1 cellular context compared by ENCODE assay signal in the genomic region with DNA sequence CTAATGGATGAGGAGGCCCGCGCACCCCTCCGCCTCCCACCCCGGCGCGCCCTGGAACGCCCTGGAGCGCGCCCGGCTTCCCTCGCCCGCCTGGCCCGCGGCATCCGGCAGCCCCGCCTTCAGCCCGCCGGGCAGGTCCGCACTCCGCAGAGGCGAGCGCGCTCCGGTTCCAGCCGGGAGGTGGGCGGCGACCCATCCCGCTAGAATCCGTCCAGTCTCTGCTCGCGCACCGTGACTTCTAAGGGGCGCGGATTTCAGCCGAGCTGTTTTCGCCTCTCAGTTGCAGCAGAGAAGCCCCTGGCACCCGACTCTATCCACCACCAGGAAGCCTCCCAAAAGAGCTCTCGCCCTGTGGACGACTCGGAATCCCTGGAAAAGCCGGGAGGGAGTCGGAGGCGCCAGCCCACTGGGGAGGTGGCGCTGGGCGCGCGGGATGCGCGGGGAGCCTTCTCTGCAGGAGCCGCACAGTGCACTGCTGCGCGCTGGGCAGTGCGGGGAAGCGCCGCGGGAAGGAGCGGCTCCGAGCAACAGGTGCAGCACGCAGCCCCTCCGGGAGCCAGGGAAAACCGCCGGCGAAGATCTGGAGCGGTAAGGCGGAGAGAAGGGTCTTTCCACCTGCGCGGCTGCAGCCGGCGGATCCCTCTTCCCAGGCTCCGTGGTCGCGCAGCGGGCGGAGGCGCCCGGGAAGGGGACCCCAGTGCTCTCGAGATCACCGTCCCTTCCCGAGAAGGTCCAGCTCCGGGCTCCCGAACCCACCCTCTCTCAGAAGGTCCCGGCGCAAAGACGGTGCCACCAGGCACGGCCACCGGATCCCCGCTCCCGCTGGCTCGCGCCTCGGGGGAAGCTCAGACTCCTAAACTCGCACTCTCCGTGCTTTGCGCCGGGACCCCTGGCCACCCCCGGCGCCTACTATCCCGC.
TF ChIP-seq lines count a peak whose summit lies in the region.

A gene with protein sequence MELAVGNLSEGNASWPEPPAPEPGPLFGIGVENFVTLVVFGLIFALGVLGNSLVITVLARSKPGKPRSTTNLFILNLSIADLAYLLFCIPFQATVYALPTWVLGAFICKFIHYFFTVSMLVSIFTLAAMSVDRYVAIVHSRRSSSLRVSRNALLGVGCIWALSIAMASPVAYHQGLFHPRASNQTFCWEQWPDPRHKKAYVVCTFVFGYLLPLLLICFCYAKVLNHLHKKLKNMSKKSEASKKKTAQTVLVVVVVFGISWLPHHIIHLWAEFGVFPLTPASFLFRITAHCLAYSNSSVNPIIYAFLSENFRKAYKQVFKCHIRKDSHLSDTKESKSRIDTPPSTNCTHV (plus strand): TSS at position 266 of the 918 bp plus-strand sequence. CDS start 701 bp downstream, outside the sequence.

TF ChIP-seq in HEK293, 187 proteins besides CTCF, POLR2A, EP300 and RAD21 (continued from another document):
- 0 out of 2 replicates have a peak, but pooled peaks have one; percentile 29 for TF ChIP-seq ZNF777 (tag by site-specific recombination; IDR thresholded peaks at IDR 0.05; ENCODE audit: borderline replicate concordance)
- TF ChIP-seq ZIC2 (tag by site-specific recombination; IDR thresholded peaks at IDR 0.05) = peak; percentile 91
- TF ChIP-seq SCRT1 (tag by site-specific recombination; IDR thresholded peaks at IDR 0.05; ENCODE audit: borderline replicate concordance) = 0 out of 2 replicates have a peak, but pooled peaks have one; percentile 47
- peak; percentile 45; the same call in 1 of the 2 replicates for TF ChIP-seq GLIS2 (tag by site-specific recombination; IDR thresholded peaks at IDR 0.05)
- no peak for TF ChIP-seq HOXA7 (CRISPR knock-in tag; IDR thresholded peaks at IDR 0.05; ENCODE audit: borderline replicate concordance)
- no peak for TF ChIP-seq ZNF140 (tag by site-specific recombination; IDR thresholded peaks at IDR 0.05)
- TF ChIP-seq, protein P1, sequence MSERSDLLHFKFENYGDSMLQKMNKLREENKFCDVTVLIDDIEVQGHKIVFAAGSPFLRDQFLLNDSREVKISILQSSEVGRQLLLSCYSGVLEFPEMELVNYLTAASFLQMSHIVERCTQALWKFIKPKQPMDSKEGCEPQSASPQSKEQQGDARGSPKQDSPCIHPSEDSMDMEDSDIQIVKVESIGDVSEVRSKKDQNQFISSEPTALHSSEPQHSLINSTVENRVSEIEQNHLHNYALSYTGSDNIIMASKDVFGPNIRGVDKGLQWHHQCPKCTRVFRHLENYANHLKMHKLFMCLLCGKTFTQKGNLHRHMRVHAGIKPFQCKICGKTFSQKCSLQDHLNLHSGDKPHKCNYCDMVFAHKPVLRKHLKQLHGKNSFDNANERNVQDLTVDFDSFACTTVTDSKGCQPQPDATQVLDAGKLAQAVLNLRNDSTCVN (tag by site-specific recombination; optimal IDR thresholded peaks at IDR 0.05) = peak; percentile 84
- peak; percentile 66 for TF ChIP-seq ZNF600 (tag by site-specific recombination; IDR thresholded peaks at IDR 0.05)
- TF ChIP-seq ZNF830 (tag by site-specific recombination; IDR thresholded peaks at IDR 0.05; ENCODE audit: low read depth) = no peak
- TF ChIP-seq KLF1 (tag by site-specific recombination; IDR thresholded peaks at IDR 0.05) = peak; percentile 46; the same call in 1 of the 2 replicates
- TF ChIP-seq ZNF670 (tag by site-specific recombination; IDR thresholded peaks at IDR 0.05; ENCODE audit: low read depth) = no peak
- peak; percentile 35; the same call in 1 of the 2 replicates for TF ChIP-seq SP2 (tag by site-specific recombination; IDR thresholded peaks at IDR 0.05)
TF ChIP-seq in HEK293: peak in this region for 16.
